8 cellular contexts compared by ENCODE assay signal in the genomic region with DNA sequence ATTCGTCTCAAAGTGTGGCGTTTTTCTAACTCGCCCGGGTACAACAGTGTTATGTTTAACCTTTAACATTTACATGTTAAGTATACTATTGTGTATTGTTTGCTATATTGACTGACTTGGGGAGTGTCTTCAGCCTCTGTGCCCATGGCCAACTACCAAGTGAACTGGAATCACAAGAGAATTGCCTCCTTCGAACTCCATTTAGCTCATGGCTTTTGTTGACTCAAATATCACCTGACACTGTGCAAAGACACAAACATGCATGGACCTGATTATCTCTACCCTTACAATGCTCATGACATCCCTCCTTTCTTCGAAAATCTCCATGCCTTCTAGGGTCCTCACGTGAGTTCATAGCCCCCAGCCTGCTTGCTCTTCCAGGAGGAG. TPM values are rescaled to one million over a fixed set of nuclear protein-coding genes. Genes with fewer than 3 reads are reported as not detected.
DNase-seq lines count a peak whose midpoint lies in the region; ATAC-seq and TF ChIP-seq lines count a peak whose summit lies in the region.

No MANE protein-coding gene starts in this region.

- H2BK120ac ChIP-seq in H9 (ENCODE audit: low read depth, low read length, poor library complexity, severe bottlenecking), result peak overlapping the region; percentile 86

- H2BK5ac ChIP-seq in H9 (ENCODE audit: insufficient read length, low read length), result no peak overlapping the region

- H3K4me1 ChIP-seq in H9 (ENCODE audit: insufficient read depth, low read length), result 0 out of 2 replicates have a peak, but pooled peaks cover 3% of the 10 kb centered on the region
- H3K4me1 ChIP-seq in right atrium auricular region, result peaks cover 0 to 14% of the 10 kb centered on the region in 2 donors
- H3K4me1 ChIP-seq in skeletal muscle tissue (ENCODE audit: control insufficient read depth in 3 of 3, insufficient read depth in 3 of 3, low read length in 3 of 3), result peaks cover 5 to 19% (median 7%) of the 10 kb centered on the region in 3 donors

- H3K4ac ChIP-seq in H9 (ENCODE audit: low read depth, low read length), result peak overlapping the region; percentile 44; the same call in 1 of the 2 replicates

- peak overlapping the region; percentile 100 for H3K4me2 ChIP-seq in H9 (ENCODE audit: insufficient read depth, insufficient read length, low read length)

- TF ChIP-seq CTCF in H9 (conservative IDR thresholded peaks at IDR 0.05), result no peak
- TF ChIP-seq CTCF in WTC11 (IDR thresholded peaks at IDR 0.05), result no peak
- no peak for TF ChIP-seq CTCF in right atrium auricular region (IDR thresholded peaks at IDR 0.05)

- WGBS in H9 (ENCODE audit: extremely low coverage, insufficient read length, low lambda C conversion rate), result no CpG with 5 or more reads among the region's 7 CpGs

- H3K79me2 ChIP-seq in H9 (ENCODE audit: insufficient read depth, low read length), result peaks cover 42% of the 10 kb centered on the region

- H4K5ac ChIP-seq in H9 (ENCODE audit: insufficient read length, low read depth, low read length), result peak overlapping the region; percentile 77

- H3K27ac Mint-ChIP-seq in H9 (peak overlapping the region; percentile 70 to 97 (median 96)), WTC11 (peak overlapping the region; percentile 99)

- H4K91ac ChIP-seq in H9 (ENCODE audit: insufficient read length, low read depth, low read length), result no peak overlapping the region

- no peaks in the 10 kb centered on the region for H4K20me1 ChIP-seq in H9 (ENCODE audit: control insufficient read depth, insufficient read depth, insufficient read length)

- peaks cover 10% of the 10 kb centered on the region for H3K23me2 ChIP-seq in H9 (ENCODE audit: insufficient read length, low read depth, low read length, poor library complexity, severe bottlenecking)

- H3K79me1 ChIP-seq in H9 (ENCODE audit: insufficient read depth, low read depth, low read length, poor library complexity, severe bottlenecking), result no peaks in the 10 kb centered on the region

- H3K4me3 Mint-ChIP-seq in H9 (peak overlapping the region; percentile 93 to 95), WTC11 (peak overlapping the region; percentile 99)

- H3K9ac ChIP-seq in H9 (ENCODE audit: extremely low read depth, insufficient read length, low read length) (peak overlapping the region; percentile 99), skeletal muscle tissue (ENCODE audit: low read depth in 1 of 3, low read length in 3 of 3) (peak overlapping the region; percentile 79 to 96 (median 85))

- H2BK15ac ChIP-seq in H9 (ENCODE audit: low read depth, low read length), result no peak overlapping the region

- no peak for ATAC-seq in WTC11
- no peak for ATAC-seq in HG02642 (IDR thresholded peaks at IDR 0.05; ENCODE audit: poor library complexity, unreplicated experiment)
- no peak for ATAC-seq in HG02678 (IDR thresholded peaks at IDR 0.05; ENCODE audit: unreplicated experiment)
- no peak for ATAC-seq in HG02798 (IDR thresholded peaks at IDR 0.05; ENCODE audit: poor library complexity, unreplicated experiment)

- H3K9me3 ChIP-seq in H9 (ENCODE audit: control insufficient read depth, low read depth, low read length) (no peaks in the 10 kb centered on the region), right atrium auricular region (no peaks in the 10 kb centered on the region), skeletal muscle tissue (ENCODE audit: control insufficient read depth in 3 of 3, low read length in 3 of 3) (no peaks in the 10 kb centered on the region)

- H4K8ac ChIP-seq in H9 (replicated peaks; ENCODE audit: insufficient read length, low read depth, low read length), result no peak overlapping the region

- peak overlapping the region; percentile 66 to 76 for H3K4me3 ChIP-seq in right atrium auricular region
- H3K4me3 ChIP-seq in skeletal muscle tissue (ENCODE audit: low read length in 3 of 3), result peak overlapping the region; percentile 69 to 98 (median 96)

- H3K27me3 ChIP-seq in H9 (ENCODE audit: insufficient read depth, low read length) (no peaks in the 10 kb centered on the region), right atrium auricular region (no peaks in the 10 kb centered on the region), skeletal muscle tissue (ENCODE audit: control insufficient read depth in 3 of 3, insufficient read depth in 3 of 3, low read length in 3 of 3) (no peaks in the 10 kb centered on the region)

- H3K36me3 ChIP-seq in right atrium auricular region (peaks cover 6% of the 10 kb centered on the region), skeletal muscle tissue (ENCODE audit: control insufficient read depth in 3 of 3, insufficient read depth in 3 of 3, low read length in 3 of 3) (peaks cover 3 to 18% (median 8%) of the 10 kb centered on the region in 3 donors)

- peak overlapping the region; percentile 25 for H2AK5ac ChIP-seq in H9 (ENCODE audit: insufficient read length, low read length)

- no peak for DNase-seq in H9
- no peak for DNase-seq in WTC11 (ENCODE audit: low spot score)
- no peak for DNase-seq in right atrium auricular region (ENCODE audit: low spot score)
- no peak for DNase-seq in islet precursor cell

- H3K27ac ChIP-seq in H9 (ENCODE audit: insufficient read length, low read depth, low read length), result peak overlapping the region; percentile 68
- peak overlapping the region; percentile 72 to 81 for H3K27ac ChIP-seq in right atrium auricular region
- H3K27ac ChIP-seq in skeletal muscle tissue (ENCODE audit: low read depth, low read length), result peak overlapping the region; percentile 79

- peak overlapping the region; percentile 98 for H3K14ac ChIP-seq in H9 (ENCODE audit: insufficient read depth, low read length)

- CTCF ChIA-PET in WTC11 (lab: Charles Lee), result interaction anchor here (0.7 to 1.7 kb wide), 8 partner anchors 8 to 160 kb away, joined by 3 to 7 read pairs (median 4); a partner anchor contains a TSS

- peaks cover 37 to 49% (median 42%) of the 10 kb centered on the region in 3 experiments for H3K36me3 Mint-ChIP-seq in H9 (ENCODE audit: insufficient read depth in 1 of 3, low read depth in 3 of 3)
- H3K36me3 Mint-ChIP-seq in WTC11, result peaks cover 45% of the 10 kb centered on the region

- H2AFZ ChIP-seq in H9 (ENCODE audit: low read length), result no peak overlapping the region

- H3K27me3 Mint-ChIP-seq in H9 (ENCODE audit: low read depth), result no peaks in the 10 kb centered on the region
- no peaks in the 10 kb centered on the region for H3K27me3 Mint-ChIP-seq in WTC11 (ENCODE audit: low read depth)

- peak overlapping the region; percentile 39 for H3K56ac ChIP-seq in H9 (ENCODE audit: insufficient read length, low read depth, low read length)

- H2BK20ac ChIP-seq in H9 (ENCODE audit: low read depth, low read length, poor library complexity, severe bottlenecking), result no peak overlapping the region

- H3K4me1 Mint-ChIP-seq in H9 (peaks cover 41 to 44% of the 10 kb centered on the region in 2 experiments), WTC11 (peaks cover 49% of the 10 kb centered on the region)

- no peak overlapping the region for H3K23ac ChIP-seq in H9 (ENCODE audit: insufficient read length, low read depth, low read length)

- POLR2A ChIA-PET in WTC11 (lab: Charles Lee), result interaction anchor here (1.0 to 1.3 kb wide), 4 partner anchors 10 to 171 kb away, joined by 3 read pairs; a partner anchor contains a TSS

- H3K18ac ChIP-seq in H9 (ENCODE audit: insufficient read length, low read depth, low read length), result peak overlapping the region; percentile 98

- H2BK12ac ChIP-seq in H9 (ENCODE audit: insufficient read length, low read depth, low read length), result no peak overlapping the region

- peaks cover 0 to 12% of the 10 kb centered on the region in 2 experiments; a peak in 3 of 5 replicates for H3K9me3 Mint-ChIP-seq in H9
- H3K9me3 Mint-ChIP-seq in WTC11, result no peaks in the 10 kb centered on the region

- no peak overlapping the region for H3T11ph ChIP-seq in H9 (ENCODE audit: low read length)

TF ChIP-seq in WTC11, 78 proteins besides CTCF, POLR2A, EP300 and RAD21 (continues in another document):
- TF ChIP-seq ZNF423 (CRISPR knock-in tag; IDR thresholded peaks at IDR 0.05) (no peak), ZNF219 (CRISPR knock-in tag; IDR thresholded peaks at IDR 0.05; ENCODE audit: borderline replicate concordance) (no peak), ZBTB21 (CRISPR knock-in tag; IDR thresholded peaks at IDR 0.05; ENCODE audit: borderline replicate concordance) (no peak)
- TF ChIP-seq, protein P1, sequence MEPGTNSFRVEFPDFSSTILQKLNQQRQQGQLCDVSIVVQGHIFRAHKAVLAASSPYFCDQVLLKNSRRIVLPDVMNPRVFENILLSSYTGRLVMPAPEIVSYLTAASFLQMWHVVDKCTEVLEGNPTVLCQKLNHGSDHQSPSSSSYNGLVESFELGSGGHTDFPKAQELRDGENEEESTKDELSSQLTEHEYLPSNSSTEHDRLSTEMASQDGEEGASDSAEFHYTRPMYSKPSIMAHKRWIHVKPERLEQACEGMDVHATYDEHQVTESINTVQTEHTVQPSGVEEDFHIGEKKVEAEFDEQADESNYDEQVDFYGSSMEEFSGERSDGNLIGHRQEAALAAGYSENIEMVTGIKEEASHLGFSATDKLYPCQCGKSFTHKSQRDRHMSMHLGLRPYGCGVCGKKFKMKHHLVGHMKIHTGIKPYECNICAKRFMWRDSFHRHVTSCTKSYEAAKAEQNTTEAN (CRISPR knock-in tag; IDR thresholded peaks at IDR 0.05), result no peak
- TF ChIP-seq, protein P2, sequence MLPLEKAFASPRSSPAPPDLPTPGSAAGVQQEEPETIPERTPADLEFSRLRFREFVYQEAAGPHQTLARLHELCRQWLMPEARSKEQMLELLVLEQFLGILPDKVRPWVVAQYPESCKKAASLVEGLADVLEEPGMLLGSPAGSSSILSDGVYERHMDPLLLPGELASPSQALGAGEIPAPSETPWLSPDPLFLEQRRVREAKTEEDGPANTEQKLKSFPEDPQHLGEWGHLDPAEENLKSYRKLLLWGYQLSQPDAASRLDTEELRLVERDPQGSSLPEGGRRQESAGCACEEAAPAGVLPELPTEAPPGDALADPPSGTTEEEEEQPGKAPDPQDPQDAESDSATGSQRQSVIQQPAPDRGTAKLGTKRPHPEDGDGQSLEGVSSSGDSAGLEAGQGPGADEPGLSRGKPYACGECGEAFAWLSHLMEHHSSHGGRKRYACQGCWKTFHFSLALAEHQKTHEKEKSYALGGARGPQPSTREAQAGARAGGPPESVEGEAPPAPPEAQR (CRISPR knock-in tag; IDR thresholded peaks at IDR 0.05), result no peak

RNA-seq across cellular contexts. Expression of a gene that starts 0.7 kb away (rescaled TPM):
- total RNA-seq in H9 (2021) (98.7 and 103 TPM in 2 replicates), WTC11 (2021) (60.7 to 80.8 TPM (median 77.8 TPM) in 3 replicates), right atrium auricular region (1 to 10 TPM; 8.7 to 9.2 TPM), skeletal muscle tissue (13.0 TPM)

RNA-seq across cellular contexts. Expression of a gene that starts 28.3 kb away (rescaled TPM):
- total RNA-seq in H9 (2021) (22.1 and 22.2 TPM in 2 replicates), WTC11 (2021) (21.4 to 22.6 TPM (median 21.5 TPM) in 3 replicates), right atrium auricular region (1 to 10 TPM; 7.5 TPM), skeletal muscle tissue (14.1 TPM)

RNA-seq across cellular contexts. Expression of a gene that starts 38.4 kb away (rescaled TPM):
- total RNA-seq in H9 (2021) (37.5 and 40.0 TPM in 2 replicates), WTC11 (2021) (46.6 to 57.0 TPM (median 47.0 TPM) in 3 replicates), right atrium auricular region (10 to 100 TPM; 11.6 to 12.5 TPM), skeletal muscle tissue (18.8 TPM)

RNA-seq across cellular contexts. Expression of a gene that starts 47.1 kb away (rescaled TPM):
- total RNA-seq in H9 (2021) (25.1 and 26.2 TPM in 2 replicates), WTC11 (2021) (19.6 to 21.1 TPM (median 20.8 TPM) in 3 replicates), right atrium auricular region (1 to 10 TPM; 5.2 to 5.7 TPM), skeletal muscle tissue (17.2 TPM)

RNA-seq across cellular contexts. Expression of a gene that starts 58.0 kb away (rescaled TPM):
- total RNA-seq in H9 (2021) (41.8 and 45.2 TPM in 2 replicates), WTC11 (2021) (39.9 to 43.2 TPM (median 41.7 TPM) in 3 replicates), right atrium auricular region (1 to 10 TPM; 3.2 to 5.7 TPM), skeletal muscle tissue (17.2 TPM)
